ENCODE assay signal across 22 cellular contexts in genomic region chr9:103168254-103168653, GRCh38.
DNase-seq lines count a peak whose midpoint lies in the region; ATAC-seq and TF ChIP-seq lines count a peak whose summit lies in the region.
"Had no signal": no experiment of that assay in that cellular context is flagged by ENCODE, and none has a peak within 500 bp of the region (broad histone marks: within the 10 kb centered on the region; RNA-seq: fewer than 3 reads in every experiment).

No MANE protein-coding gene starts in this region.

- no peaks in the 10 kb centered on the region for H4K20me1 ChIP-seq in OCI-LY3 (ENCODE audit: insufficient read depth, low read length)

- CTCF ChIA-PET in MCF 10A (lab: Yijun Ruan, JAX) = interaction anchor here (1.0 kb wide), 1 partner anchor 25 kb away, joined by 3 read pairs; no protein-coding TSS in a partner anchor

- no peak overlapping the region for H3K9ac ChIP-seq in OCI-LY3 (ENCODE audit: low read length)

- H3K4me2 ChIP-seq in OCI-LY3 (ENCODE audit: low read length) = no peak overlapping the region

- no peaks in the 10 kb centered on the region for H3K4me1 ChIP-seq in OCI-LY3 (ENCODE audit: low read length)

- no peak overlapping the region for H3K27ac ChIP-seq in OCI-LY3 (ENCODE audit: low read length)
- H3K27ac ChIP-seq: HL-60, RWPE1 had no signal

- H3K4me1 Mint-ChIP-seq in MCF 10A (ENCODE audit: insufficient read depth, unreplicated experiment) (no peaks in the 10 kb centered on the region), HFFc6 (ENCODE audit: low read depth) (no peaks in the 10 kb centered on the region)
- H3K4me1 Mint-ChIP-seq: CD4-positive, CD25-positive, alpha-beta regulatory T cell had no signal

- TF ChIP-seq EP300 in Ishikawa (IDR thresholded peaks at IDR 0.05; ENCODE audit: borderline replicate concordance) = no peak

- no peaks in the 10 kb centered on the region for H3K36me3 ChIP-seq in OCI-LY3 (replicated peaks; ENCODE audit: low read depth, low read length)
- H3K36me3 ChIP-seq: MG63 had no signal

- POLR2A ChIA-PET in MCF 10A (lab: Yijun Ruan, JAX) = no interaction called here

- H3K36me3 Mint-ChIP-seq in MCF 10A (ENCODE audit: insufficient read depth, unreplicated experiment) (no peaks in the 10 kb centered on the region), HFFc6 (ENCODE audit: low read depth) (no peaks in the 10 kb centered on the region; the same call in 1 of the 2 replicates)
- H3K36me3 Mint-ChIP-seq: CD4-positive, CD25-positive, alpha-beta regulatory T cell had no signal

- H3K27me3 ChIP-seq in OCI-LY3 (ENCODE audit: low read depth, low read length) = no peaks in the 10 kb centered on the region
- H3K27me3 ChIP-seq: MG63 had no signal

- no peak overlapping the region for H3K27ac Mint-ChIP-seq in MCF 10A (ENCODE audit: low read depth, unreplicated experiment)
- H3K27ac Mint-ChIP-seq in HFFc6 = no peak overlapping the region
- H3K27ac Mint-ChIP-seq: CD4-positive, CD25-positive, alpha-beta regulatory T cell had no signal

- H3K9me3 Mint-ChIP-seq in MCF 10A (ENCODE audit: unreplicated experiment) = no peaks in the 10 kb centered on the region
- H3K9me3 Mint-ChIP-seq in HFFc6 = peaks cover 47% of the 10 kb centered on the region

- no TSS peak for BruUV-seq in MCF 10A (replicated peaks; lab: Mats Ljungman, UMichigan)

- no peak overlapping the region for H2AFZ ChIP-seq in OCI-LY3 (ENCODE audit: low read depth, low read length)

- intact Hi-C loops in MCF 10A (cut with micrococcal nuclease) = no loop called here

- H3K27me3 Mint-ChIP-seq in MCF 10A (ENCODE audit: insufficient read depth, unreplicated experiment) = no peaks in the 10 kb centered on the region
- no peaks in the 10 kb centered on the region for H3K27me3 Mint-ChIP-seq in HFFc6 (ENCODE audit: insufficient read depth)
- H3K27me3 Mint-ChIP-seq: CD4-positive, CD25-positive, alpha-beta regulatory T cell had no signal

- 0 out of 2 replicates have a peak, but pooled peaks cover 6% of the 10 kb centered on the region for H3K9me3 ChIP-seq in OCI-LY3 (ENCODE audit: insufficient read depth, low read length)
- H3K9me3 ChIP-seq: MG63 had no signal

- TF ChIP-seq CTCF in OCI-LY3 (IDR thresholded peaks at IDR 0.05; ENCODE audit: low read depth, low read length) (peak; percentile 6; the same call in 1 of the 2 replicates), epithelial cell of proximal tubule (conservative IDR thresholded peaks at IDR 0.05; ENCODE audit: low read depth, low read length) (peak; percentile 6), MCF 10A (IDR thresholded peaks at IDR 0.05; ENCODE audit: unreplicated experiment) (no peak), HFFc6 (IDR thresholded peaks at IDR 0.05) (no peak)

- no peak for DNase-seq in epithelial cell of proximal tubule (ENCODE audit: low read depth)
- no peak for DNase-seq in MCF 10A (ENCODE audit: unreplicated experiment)
- no peak for DNase-seq in HFFc6
- DNase-seq in HCEC 1CT = no peak
- DNase-seq: CD4-positive, CD25-positive, alpha-beta regulatory T cell; DMS153; DND-41; H7; Kasumi-1; MG63; NCI-H2029; NCI-H446; NCI-H526; NCI-H82; SHP77 had no signal

- no peaks in the 10 kb centered on the region for H3K79me2 ChIP-seq in OCI-LY3 (ENCODE audit: low read length)

- ATAC-seq in HG02571 (IDR thresholded peaks at IDR 0.05; ENCODE audit: unreplicated experiment) = no peak
- ATAC-seq: K562, Panc1 had no signal

- 0 out of 2 replicates have a peak, but pooled peaks have one; percentile 7 for TF ChIP-seq RAD21 in Ishikawa (IDR thresholded peaks at IDR 0.05; ENCODE audit: low read depth)

- no peak overlapping the region for H3K4me3 ChIP-seq in OCI-LY3 (ENCODE audit: low read length)
- no peak overlapping the region for H3K4me3 ChIP-seq in epithelial cell of proximal tubule (ENCODE audit: low read depth, low read length)
- H3K4me3 ChIP-seq: K562, MG63 had no signal

- H3K4me3 Mint-ChIP-seq in MCF 10A (ENCODE audit: unreplicated experiment) = no peak overlapping the region
- no peak overlapping the region for H3K4me3 Mint-ChIP-seq in HFFc6
- H3K4me3 Mint-ChIP-seq: CD4-positive, CD25-positive, alpha-beta regulatory T cell had no signal

TF ChIP-seq in Ishikawa, 13 proteins besides CTCF, POLR2A, EP300 and RAD21:
- TF ChIP-seq TAF1 (IDR thresholded peaks at IDR 0.05; ENCODE audit: low read depth) (no peak), TEAD4 (IDR thresholded peaks at IDR 0.05) (no peak), NFIC (IDR thresholded peaks at IDR 0.05) (no peak), EGR1 (IDR thresholded peaks at IDR 0.05) (no peak), CEBPB (IDR thresholded peaks at IDR 0.05) (no peak), ZBTB7A (IDR thresholded peaks at IDR 0.05; ENCODE audit: low read depth) (no peak), REST (IDR thresholded peaks at IDR 0.05; ENCODE audit: low read depth) (no peak), CREB1 (IDR thresholded peaks at IDR 0.05; ENCODE audit: low read depth) (no peak), FOXM1 (IDR thresholded peaks at IDR 0.05; ENCODE audit: borderline replicate concordance, low read depth) (no peak), TCF12 (IDR thresholded peaks at IDR 0.05; ENCODE audit: low read depth) (no peak)
- TF ChIP-seq, protein P1, sequence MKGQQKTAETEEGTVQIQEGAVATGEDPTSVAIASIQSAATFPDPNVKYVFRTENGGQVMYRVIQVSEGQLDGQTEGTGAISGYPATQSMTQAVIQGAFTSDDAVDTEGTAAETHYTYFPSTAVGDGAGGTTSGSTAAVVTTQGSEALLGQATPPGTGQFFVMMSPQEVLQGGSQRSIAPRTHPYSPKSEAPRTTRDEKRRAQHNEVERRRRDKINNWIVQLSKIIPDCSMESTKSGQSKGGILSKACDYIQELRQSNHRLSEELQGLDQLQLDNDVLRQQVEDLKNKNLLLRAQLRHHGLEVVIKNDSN (IDR thresholded peaks at IDR 0.05) = no peak
- TF ChIP-seq, protein P2, sequence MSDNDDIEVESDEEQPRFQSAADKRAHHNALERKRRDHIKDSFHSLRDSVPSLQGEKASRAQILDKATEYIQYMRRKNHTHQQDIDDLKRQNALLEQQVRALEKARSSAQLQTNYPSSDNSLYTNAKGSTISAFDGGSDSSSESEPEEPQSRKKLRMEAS (IDR thresholded peaks at IDR 0.05) = no peak

Comparison
In these comparisons a context has a peak if more than half of its experiments do, and no peak if none do; other contexts are left out.
1. CTCF ChIP-seq: peak in OCI-LY3 (single experiment) and epithelial cell of proximal tubule (single experiment); none in MCF 10A (single experiment) and HFFc6 (single experiment).